8 cellular contexts compared by ENCODE assay signal in the genomic region with DNA sequence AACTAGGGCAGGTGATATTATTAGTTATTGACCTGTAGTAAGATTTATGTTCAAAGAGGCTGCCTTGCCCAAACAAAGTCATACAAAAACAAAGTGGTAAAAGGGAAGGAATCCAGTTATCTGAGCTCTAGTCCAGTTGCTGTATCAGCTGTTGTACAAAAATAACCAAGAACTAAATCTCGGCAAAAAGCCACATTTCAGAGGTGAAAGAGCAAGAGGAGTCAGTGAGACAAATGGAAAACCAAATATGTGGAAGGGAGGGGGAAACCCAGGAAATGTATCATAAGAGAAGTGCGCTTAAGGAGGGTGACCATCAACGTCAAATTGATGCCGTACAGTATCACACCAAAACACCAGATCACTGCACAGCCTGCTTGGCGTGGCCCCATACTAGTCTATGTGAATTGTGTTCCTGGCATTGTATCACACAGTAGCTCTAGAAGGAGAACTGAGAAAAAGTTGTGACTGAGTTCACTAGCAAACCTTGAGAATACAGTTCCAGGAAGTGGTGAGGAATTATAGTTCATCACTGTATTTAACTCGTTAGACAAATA. TPM values are rescaled to one million over a fixed set of nuclear protein-coding genes. Genes with fewer than 3 reads are reported as not detected.
A peak's percentile ranks its signal among the peaks of the same experiment; 100 is the strongest.
DNase-seq lines count a peak whose midpoint lies in the region; ATAC-seq, FAIRE-seq and TF ChIP-seq lines count a peak whose summit lies in the region.

No MANE protein-coding gene starts in this region.

- peaks cover 12% of the 10 kb centered on the region; the same call in 1 of the 2 replicates for H3K36me3 ChIP-seq in PC-9 (ENCODE audit: low read depth)
- peaks cover 0 to 3% of the 10 kb centered on the region in 2 donors for H3K36me3 ChIP-seq in prostate gland

- H3K9me2 ChIP-seq in PC-9 (ENCODE audit: insufficient read depth) = no peaks in the 10 kb centered on the region

- no peaks in the 10 kb centered on the region for H4K20me1 ChIP-seq in PC-9 (ENCODE audit: insufficient read depth)

- H3K4me1 ChIP-seq in PC-9 (replicated peaks; ENCODE audit: insufficient read depth) = peaks cover 6% of the 10 kb centered on the region
- H3K4me1 ChIP-seq in prostate gland (replicated peaks) = no peaks in the 10 kb centered on the region

- TF ChIP-seq POLR2A in prostate gland (IDR thresholded peaks at IDR 0.05) = no peak

- intact Hi-C loops in PC-9 (cut with micrococcal nuclease; ENCODE audit: unreplicated experiment) (loop anchor here (5.0 kb wide), 1 partner anchor 985 kb away; a partner anchor contains a TSS), prostate gland (cut with DNase I) (no loop called here)

- H3K27me3 ChIP-seq in PC-9 (ENCODE audit: insufficient read depth, low read depth) (no peaks in the 10 kb centered on the region), prostate gland (replicated peaks; ENCODE audit: insufficient read depth) (no peaks in the 10 kb centered on the region)

- H3K4me2 ChIP-seq in PC-9 = no peak overlapping the region

- DNase-seq in activated CD8-positive, alpha-beta memory T cell treated with anti-CD3 and anti-CD28 coated beads, Interleukin-2, amount 50 U/mL, for 48 hours = peak; percentile 56
- DNase-seq in myocyte (ENCODE audit: low read depth) (peak; percentile 94), PC-9 (no peak), NCI-H2171 (lab: John Stamatoyannopoulos, UW) (no peak), urothelium cell line (ENCODE audit: low spot score) (no peak), prostate gland (ENCODE audit: low spot score) (no peak)

- H3K27ac ChIP-seq in PC-9 (no peak overlapping the region), prostate gland (no peak overlapping the region)

- peaks cover 5% of the 10 kb centered on the region; the same call in 1 of the 2 replicates for H3F3A ChIP-seq in PC-9 (ENCODE audit: insufficient read depth, low read depth)

- H3K79me2 ChIP-seq in PC-9 (ENCODE audit: low read depth) = peaks cover 15% of the 10 kb centered on the region

- TF ChIP-seq CTCF in PC-9 (conservative IDR thresholded peaks at IDR 0.05) (no peak), prostate gland (IDR thresholded peaks at IDR 0.05) (no peak)

- BruUV-seq in PC-9 (replicated peaks; lab: Mats Ljungman, UMichigan) = no TSS peak

- 77% methylated on average over 6 of the region's 6 CpGs for WGBS in prostate gland

- POLR2A ChIA-PET in PC-9 (lab: Charles Lee; ENCODE audit: unreplicated experiment) = no interaction called here

- H3K9me3 ChIP-seq in PC-9 (ENCODE audit: insufficient read depth, low read depth) (no peaks in the 10 kb centered on the region), prostate gland (no peaks in the 10 kb centered on the region)

- CTCF ChIA-PET in PC-9 (lab: Charles Lee) = no interaction called here

- H3K4me3 ChIP-seq in PC-9 (no peak overlapping the region), prostate gland (no peak overlapping the region)

- no peak for FAIRE-seq in urothelium cell line (lab: Jason Lieb, UNC)

- ATAC-seq in GM18873 (IDR thresholded peaks at IDR 0.05; ENCODE audit: low FRiP score, unreplicated experiment) (peak; percentile 72), HG02840 (IDR thresholded peaks at IDR 0.05; ENCODE audit: low FRiP score, unreplicated experiment) (peak; percentile 64)

- H2AFZ ChIP-seq in PC-9 = no peak overlapping the region

RNA-seq across cellular contexts. Expression of a gene that starts 6.4 kb away (rescaled TPM):
- total RNA-seq in myocyte = 2.9 and 6.5 TPM in 2 replicates
- 0.84 TPM for polyA plus RNA-seq in myocyte (2012)
- total RNA-seq in PC-9 (2021) = 3.2 and 4.3 TPM in 2 replicates
- 1 to 10 TPM; 1.4 to 2.6 TPM for total RNA-seq in prostate gland

Comparison
In these comparisons a context has a peak if more than half of its experiments do, and no peak if none do; other contexts are left out.
1. DNase-seq: peak in activated CD8-positive, alpha-beta memory T cell treated with anti-CD3 and anti-CD28 coated beads, Interleukin-2, amount 50 U/mL, for 48 hours (single experiment) and myocyte (single experiment); none in PC-9 (0 of 2), NCI-H2171 (single experiment), urothelium cell line (single experiment) and prostate gland (single experiment).